ENCODE assay signal across 19 cellular contexts in the genomic region with DNA sequence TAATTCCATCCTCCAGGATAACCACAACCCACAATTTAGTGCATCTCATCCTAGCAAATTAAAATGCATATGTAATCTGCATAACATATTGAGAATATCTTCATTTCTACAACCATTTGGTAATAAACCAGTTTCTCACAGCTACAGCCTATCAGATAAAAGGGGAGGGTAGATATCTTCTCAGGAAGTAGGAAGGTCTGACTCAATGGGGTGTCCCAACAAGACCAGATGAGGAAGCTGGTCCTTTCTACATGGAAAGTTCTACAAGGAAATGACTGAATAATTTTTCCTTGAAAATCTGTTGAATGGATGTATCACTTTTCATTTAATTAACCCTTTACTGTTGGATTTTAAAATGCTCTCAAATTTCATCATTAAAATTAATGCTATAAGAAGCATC. TPM values are rescaled to one million over a fixed set of nuclear protein-coding genes. Genes with fewer than 3 reads are reported as not detected.
DNase-seq lines count a peak whose midpoint lies in the region; FAIRE-seq and TF ChIP-seq lines count a peak whose summit lies in the region.
"Had no signal": no experiment of that assay in that cellular context is flagged by ENCODE, and none has a peak within 500 bp of the region (broad histone marks: within the 10 kb centered on the region; RNA-seq: fewer than 3 reads in every experiment).

No MANE protein-coding gene starts in this region.

- H3K27me3 ChIP-seq in endothelial cell of umbilical vein (ENCODE audit: control insufficient read depth in 2 of 2, insufficient read depth in 2 of 2, low read length in 2 of 2) (no peaks in the 10 kb centered on the region), dorsolateral prefrontal cortex (no peaks in the 10 kb centered on the region)

- no peak for TF ChIP-seq POLR2A in endothelial cell of umbilical vein (IDR thresholded peaks at IDR 0.05; ENCODE audit: low read depth, low read length)

- dilution Hi-C loops in endothelial cell of umbilical vein (cut with MboI; ENCODE audit: extremely low pct_ligation_motif_present, low sequenced_read_pairs): no loop called here

- no peak overlapping the region for H3K4me2 ChIP-seq in endothelial cell of umbilical vein (ENCODE audit: insufficient read depth, low read length)
- H3K4me2 ChIP-seq: PC-9 had no signal

- H3K9me3 ChIP-seq in endothelial cell of umbilical vein (replicated peaks; ENCODE audit: control insufficient read depth, insufficient read depth, low read length): no peaks in the 10 kb centered on the region

- POLR2A ChIA-PET in endothelial cell of umbilical vein (lab: Charles Lee): no interaction called here

- CTCF ChIA-PET in endothelial cell of umbilical vein (lab: Charles Lee): interaction anchor here (0.9 to 8.2 kb wide), 5 partner anchors 9 to 300 kb away, joined by 3 to 291 read pairs (median 4); a partner anchor contains a TSS

- H2AFZ ChIP-seq in endothelial cell of umbilical vein (ENCODE audit: low read depth, low read length): no peak overlapping the region
- H2AFZ ChIP-seq: PC-9 had no signal

- peak; percentile 32 for DNase-seq in NCI-H82 (lab: John Stamatoyannopoulos, UW)
- no peak for DNase-seq in NCI-H82 treated with DMSO at 0.1 percent for 48 hours (lab: John Stamatoyannopoulos, UW; ENCODE audit: unreplicated experiment)
- peak; percentile 27 for DNase-seq in MV-4-11 (lab: John Stamatoyannopoulos, UW)
- no peak for DNase-seq in endothelial cell of umbilical vein (ENCODE audit: low read depth, low spot score)
- DNase-seq in NCI-H226: no peak
- DNase-seq in dorsolateral prefrontal cortex: no peak
- no peak for DNase-seq in inferior parietal cortex (ENCODE audit: extremely low spot score)
- DNase-seq: 8988T, GOT3, HFFc6, Karpas-422, NCI-H1694, NCI-H2107, NCI-H345, NCI-H526 treated with DMSO at 0.1 percent for 48 hours had no signal

- no peaks in the 10 kb centered on the region for H3K9me3 Mint-ChIP-seq in stimulated activated naive CD8-positive, alpha-beta T cell treated with anti-CD3 and anti-CD28 coated beads, Interleukin-15, Interleukin-2, amounts not matched to agents 100 ng/mL and 50 ng/mL, for 24 hours
- H3K9me3 Mint-ChIP-seq: HFFc6 had no signal

- no peak for FAIRE-seq in endothelial cell of umbilical vein (lab: Jason Lieb, UNC)
- FAIRE-seq: G401.6 had no signal

- no peak overlapping the region for H3K9ac ChIP-seq in endothelial cell of umbilical vein (replicated peaks; ENCODE audit: extremely low read depth, insufficient read depth, low read length)

- H3K4me3 Mint-ChIP-seq in stimulated activated naive CD8-positive, alpha-beta T cell treated with anti-CD3 and anti-CD28 coated beads, Interleukin-15, Interleukin-2, amounts not matched to agents 100 ng/mL and 50 ng/mL, for 24 hours: no peak overlapping the region
- H3K4me3 Mint-ChIP-seq: CD14-positive monocyte, HFFc6 had no signal

- no peaks in the 10 kb centered on the region for H3K27me3 Mint-ChIP-seq in stimulated activated naive CD8-positive, alpha-beta T cell treated with anti-CD3 and anti-CD28 coated beads, Interleukin-15, Interleukin-2, amounts not matched to agents 100 ng/mL and 50 ng/mL, for 24 hours

- BruUV-seq in endothelial cell of umbilical vein (replicated peaks; lab: Mats Ljungman, UMichigan): no TSS peak

- H3K4me3 ChIP-seq in endothelial cell of umbilical vein (replicated peaks in 1 of 3; ENCODE audit: insufficient read depth in 1 of 3, low read depth in 1 of 3, low read length in 3 of 3): no peak overlapping the region
- H3K4me3 ChIP-seq in dorsolateral prefrontal cortex: no peak overlapping the region
- H3K4me3 ChIP-seq: PC-9 had no signal

- H3K4me1 ChIP-seq in endothelial cell of umbilical vein (ENCODE audit: control insufficient read depth, extremely low read depth, insufficient read depth, low read length): no peaks in the 10 kb centered on the region

- no peaks in the 10 kb centered on the region for H3K79me2 ChIP-seq in endothelial cell of umbilical vein (ENCODE audit: control insufficient read depth, insufficient read depth, low read length)

- no peak overlapping the region for H3K27ac ChIP-seq in endothelial cell of umbilical vein (ENCODE audit: insufficient read depth, low read depth, low read length)
- no peak overlapping the region for H3K27ac ChIP-seq in dorsolateral prefrontal cortex
- H3K27ac ChIP-seq: PC-9 had no signal

- intact Hi-C loops in endothelial cell of umbilical vein (cut with micrococcal nuclease) (no loop called here), dorsolateral prefrontal cortex (cut with DNase I) (no loop called here)

- H3K36me3 Mint-ChIP-seq in stimulated activated naive CD8-positive, alpha-beta T cell treated with anti-CD3 and anti-CD28 coated beads, Interleukin-15, Interleukin-2, amounts not matched to agents 100 ng/mL and 50 ng/mL, for 24 hours (ENCODE audit: low read depth): no peaks in the 10 kb centered on the region
- H3K36me3 Mint-ChIP-seq: CD14-positive monocyte had no signal

- peak overlapping the region; percentile 54 for H3K27ac Mint-ChIP-seq in stimulated activated naive CD8-positive, alpha-beta T cell treated with anti-CD3 and anti-CD28 coated beads, Interleukin-15, Interleukin-2, amounts not matched to agents 100 ng/mL and 50 ng/mL, for 24 hours
- H3K27ac Mint-ChIP-seq: CD14-positive monocyte, HFFc6 had no signal

- TF ChIP-seq CTCF in endothelial cell of umbilical vein (IDR thresholded peaks at IDR 0.05; ENCODE audit: extremely low read depth in 1 of 2, insufficient read depth in 1 of 2, low read depth in 1 of 2, low read length in 2 of 2): no peak
- TF ChIP-seq CTCF in dorsolateral prefrontal cortex (IDR thresholded peaks at IDR 0.05 in 54 of 56, conservative IDR thresholded peaks at IDR 0.05 in 2 of 56; ENCODE audit: low read depth in 1 of 56, partially characterized antibody in 56 of 56): no peak

- peaks cover 30% of the 10 kb centered on the region for H3K4me1 Mint-ChIP-seq in stimulated activated naive CD8-positive, alpha-beta T cell treated with anti-CD3 and anti-CD28 coated beads, Interleukin-15, Interleukin-2, amounts not matched to agents 100 ng/mL and 50 ng/mL, for 24 hours (ENCODE audit: low read depth)

- peaks cover 5% of the 10 kb centered on the region for H3K9me1 ChIP-seq in endothelial cell of umbilical vein (replicated peaks; ENCODE audit: control insufficient read depth, extremely low read depth, insufficient read depth, low read length)

- no peaks in the 10 kb centered on the region for H3K36me3 ChIP-seq in endothelial cell of umbilical vein (ENCODE audit: control insufficient read depth in 2 of 2, extremely low read depth in 1 of 2, insufficient read depth in 2 of 2, low read length in 2 of 2)

- no peaks in the 10 kb centered on the region for H4K20me1 ChIP-seq in endothelial cell of umbilical vein (replicated peaks; ENCODE audit: control insufficient read depth, extremely low read depth, insufficient read depth, low read length)

TF ChIP-seq in endothelial cell of umbilical vein, 7 proteins besides CTCF, POLR2A, EP300 and RAD21:
- TF ChIP-seq, protein P1, sequence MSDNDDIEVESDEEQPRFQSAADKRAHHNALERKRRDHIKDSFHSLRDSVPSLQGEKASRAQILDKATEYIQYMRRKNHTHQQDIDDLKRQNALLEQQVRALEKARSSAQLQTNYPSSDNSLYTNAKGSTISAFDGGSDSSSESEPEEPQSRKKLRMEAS (IDR thresholded peaks at IDR 0.05; ENCODE audit: insufficient read depth, insufficient read length): no peak
- peak; percentile 6 for TF ChIP-seq FOS (IDR thresholded peaks at IDR 0.05; ENCODE audit: borderline replicate concordance, insufficient read depth, low read length)

RNA-seq across cellular contexts. Expression of a gene that starts 17.5 kb away (rescaled TPM):
- not detected in 2 replicates for total RNA-seq in endothelial cell of umbilical vein
- polyA plus RNA-seq in endothelial cell of umbilical vein: 0.05 TPM in 1 of 2 replicates, not detected in the other
- 0.03 TPM in 1 of 2 replicates, not detected in the other for polyA plus RNA-seq in endothelial cell of umbilical vein (2011; cell fraction: cytosol; rRNA removed)
- polyA plus RNA-seq in endothelial cell of umbilical vein (2011; cell fraction: nucleus; rRNA removed): 0.06 TPM in 1 of 2 replicates, not detected in the other
- polyA plus RNA-seq in endothelial cell of umbilical vein (2012): not detected in 2 replicates
- not detected in 2 replicates for polyA minus RNA-seq in endothelial cell of umbilical vein
- polyA minus RNA-seq in endothelial cell of umbilical vein (2011; cell fraction: cytosol; rRNA and poly(A)+ RNA removed): not detected
- not detected in 2 replicates for polyA minus RNA-seq in endothelial cell of umbilical vein (2011; cell fraction: nucleus; rRNA and poly(A)+ RNA removed)
- 1 to 10 TPM in 4 of 120 experiments, under 1 TPM in 60, not detected in 56; 0.18 to 2.5 (median 0.37) TPM for total RNA-seq in dorsolateral prefrontal cortex
- total RNA-seq: PC-9 had no signal
- polyA plus RNA-seq: CD14-positive monocyte had no signal

RNA-seq across cellular contexts. Expression of a gene that starts 18.4 kb away (rescaled TPM):
- total RNA-seq in endothelial cell of umbilical vein: not detected in 2 replicates
- polyA plus RNA-seq in endothelial cell of umbilical vein: not detected in 2 replicates
- 0.13 TPM in 1 of 2 replicates, not detected in the other for polyA plus RNA-seq in endothelial cell of umbilical vein (2011; cell fraction: cytosol; rRNA removed)
- not detected in 2 replicates for polyA plus RNA-seq in endothelial cell of umbilical vein (2011; cell fraction: nucleus; rRNA removed)
- not detected in 2 replicates for polyA plus RNA-seq in endothelial cell of umbilical vein (2012)
- polyA minus RNA-seq in endothelial cell of umbilical vein: not detected in 2 replicates
- polyA minus RNA-seq in endothelial cell of umbilical vein (2011; cell fraction: cytosol; rRNA and poly(A)+ RNA removed): not detected
- 0.38 TPM in 1 of 2 replicates, not detected in the other for polyA minus RNA-seq in endothelial cell of umbilical vein (2011; cell fraction: nucleus; rRNA and poly(A)+ RNA removed)
- 100 to 1,000 TPM in 119 of 120 experiments, 10 to 100 TPM in 1; 97.9 to 571 (median 378) TPM for total RNA-seq in dorsolateral prefrontal cortex
- total RNA-seq: PC-9 had no signal
- polyA plus RNA-seq: CD14-positive monocyte had no signal

RNA-seq across cellular contexts. Expression of a gene that starts 38.3 kb away (rescaled TPM):
- total RNA-seq in endothelial cell of umbilical vein (26.2 and 37.0 TPM in 2 replicates), dorsolateral prefrontal cortex (10 to 100 TPM; 22.8 to 62.2 (median 48.1) TPM)
- polyA plus RNA-seq in endothelial cell of umbilical vein: 8.9 and 10.0 TPM in 2 replicates
- polyA plus RNA-seq in endothelial cell of umbilical vein (2011; cell fraction: cytosol; rRNA removed): 14.8 and 17.3 TPM in 2 replicates
- 19.6 and 20.6 TPM in 2 replicates for polyA plus RNA-seq in endothelial cell of umbilical vein (2011; cell fraction: nucleus; rRNA removed)
- 26.8 and 33.5 TPM in 2 replicates for polyA plus RNA-seq in endothelial cell of umbilical vein (2012)
- polyA minus RNA-seq in endothelial cell of umbilical vein: 15.7 and 20.7 TPM in 2 replicates
- polyA minus RNA-seq in endothelial cell of umbilical vein (2011; cell fraction: cytosol; rRNA and poly(A)+ RNA removed): 22.8 TPM
- polyA minus RNA-seq in endothelial cell of umbilical vein (2011; cell fraction: nucleus; rRNA and poly(A)+ RNA removed): 12.6 and 18.0 TPM in 2 replicates

Comparison
In these comparisons a context has a peak if more than half of its experiments do, and no peak if none do; other contexts are left out.
1. DNase-seq: peak in NCI-H82 (single experiment) and MV-4-11 (single experiment); none in NCI-H82 treated with DMSO at 0.1 percent for 48 hours (single experiment), endothelial cell of umbilical vein (single experiment), NCI-H226 (single experiment), dorsolateral prefrontal cortex (0 of 10) and inferior parietal cortex (single experiment).
2. RNA of a gene that starts 18.4 kb away (total RNA-seq): 97.9 to 571 TPM in dorsolateral prefrontal cortex; not detected in endothelial cell of umbilical vein; every median in the first group is over 10 times any median in the second.